In genomic region chr11:93020248-93021088, GRCh38 we compare ENCODE assay signal across 13 cellular contexts. TPM values are rescaled to one million over a fixed set of nuclear protein-coding genes. Genes with fewer than 3 reads are reported as not detected.
DNase-seq lines count a peak whose midpoint lies in the region; ATAC-seq, FAIRE-seq and TF ChIP-seq lines count a peak whose summit lies in the region.
"Had no signal": no experiment of that assay in that cellular context is flagged by ENCODE, and none has a peak within 500 bp of the region (broad histone marks: within the 10 kb centered on the region; RNA-seq: fewer than 3 reads in every experiment).

No MANE protein-coding gene starts in this region.

- peaks cover 4% of the 10 kb centered on the region; the same call in 2 of the 3 replicates for H3K9me3 ChIP-seq in A549

- no peak overlapping the region for H3K27ac Mint-ChIP-seq in activated CD4-positive, alpha-beta T cell treated with anti-CD3 and anti-CD28 coated beads, Interleukin-2, amount 10 ng/mL, durations not matched to agents 7 days and 5 days
- H3K27ac Mint-ChIP-seq: activated naive CD4-positive, alpha-beta T cell treated with anti-CD3 and anti-CD28 coated beads, Interleukin-2, amount 10 ng/mL, durations not matched to agents 7 days and 5 days; neural progenitor cell; T-helper 1 cell treated with Interleukin-12 subunit alpha and Interleukin-12 subunit beta and Interleukin-4 antibody, amounts not matched to agents 30 μg/mL and 1 μg/mL, for 36 hours had no signal

- TF ChIP-seq EP300 in A549 (IDR thresholded peaks at IDR 0.05): no peak

- no peak for TF ChIP-seq POLR2A in A549 (IDR thresholded peaks at IDR 0.05; ENCODE audit: low read length)

- peaks cover 2% of the 10 kb centered on the region for H3K27me3 Mint-ChIP-seq in activated CD4-positive, alpha-beta T cell treated with anti-CD3 and anti-CD28 coated beads, Interleukin-2, amount 10 ng/mL, durations not matched to agents 7 days and 5 days
- H3K27me3 Mint-ChIP-seq: activated naive CD4-positive, alpha-beta T cell treated with anti-CD3 and anti-CD28 coated beads, Interleukin-2, amount 10 ng/mL, durations not matched to agents 7 days and 5 days had no signal

- CTCF ChIA-PET in A549 (lab: Yijun Ruan, JAX): no interaction called here
- CTCF ChIA-PET in activated CD4-positive, alpha-beta T cell treated with anti-CD3 and anti-CD28 coated beads, Interleukin-2, amount 10 ng/mL, durations not matched to agents 7 days and 5 days (lab: Charles Lee): no interaction called here

- ATAC-seq in A549 (peak; percentile 67 to 80; a peak in 5 of 6 replicates), HG02885 (IDR thresholded peaks at IDR 0.05; ENCODE audit: poor library complexity, unreplicated experiment) (no peak)

- H3K4me1 Mint-ChIP-seq in activated CD4-positive, alpha-beta T cell treated with anti-CD3 and anti-CD28 coated beads, Interleukin-2, amount 10 ng/mL, durations not matched to agents 7 days and 5 days: no peaks in the 10 kb centered on the region
- H3K4me1 Mint-ChIP-seq: activated naive CD4-positive, alpha-beta T cell treated with anti-CD3 and anti-CD28 coated beads, Interleukin-2, amount 10 ng/mL, durations not matched to agents 7 days and 5 days had no signal

- H3K27ac ChIP-seq in A549: peak overlapping the region; percentile 84 to 90
- H3K27ac ChIP-seq: neural progenitor cell had no signal

- peaks cover 39% of the 10 kb centered on the region for H3K4me1 ChIP-seq in A549
- H3K4me1 ChIP-seq: neural progenitor cell had no signal

- TF ChIP-seq CTCF in A549 (IDR thresholded peaks at IDR 0.05) (no peak; the same call in 2 of the 3 replicates), WI38 (IDR thresholded peaks at IDR 0.05; ENCODE audit: low read depth, low read length) (no peak)

- H3K4me3 Mint-ChIP-seq in activated CD4-positive, alpha-beta T cell treated with anti-CD3 and anti-CD28 coated beads, Interleukin-2, amount 10 ng/mL, durations not matched to agents 7 days and 5 days: no peak overlapping the region
- H3K4me3 Mint-ChIP-seq: activated naive CD4-positive, alpha-beta T cell treated with anti-CD3 and anti-CD28 coated beads, Interleukin-2, amount 10 ng/mL, durations not matched to agents 7 days and 5 days; neural progenitor cell; T-helper 1 cell treated with Interleukin-12 subunit alpha and Interleukin-12 subunit beta and Interleukin-4 antibody, amounts not matched to agents 30 μg/mL and 1 μg/mL, for 36 hours had no signal

- no peaks in the 10 kb centered on the region for H3K36me3 Mint-ChIP-seq in activated CD4-positive, alpha-beta T cell treated with anti-CD3 and anti-CD28 coated beads, Interleukin-2, amount 10 ng/mL, durations not matched to agents 7 days and 5 days (ENCODE audit: low read depth)
- H3K36me3 Mint-ChIP-seq: activated naive CD4-positive, alpha-beta T cell treated with anti-CD3 and anti-CD28 coated beads, Interleukin-2, amount 10 ng/mL, durations not matched to agents 7 days and 5 days; neural progenitor cell had no signal

- peak overlapping the region; percentile 76 for H3K4me2 ChIP-seq in A549
- H3K4me2 ChIP-seq: neural progenitor cell had no signal

- TF ChIP-seq RAD21 in A549 (conservative IDR thresholded peaks at IDR 0.05 in 1 of 2, IDR thresholded peaks at IDR 0.05 in 1 of 2): no peak

- POLR2A ChIA-PET in A549 (lab: Yijun Ruan, JAX): interaction anchor here (0.9 to 1.2 kb wide), 2 partner anchors 12 to 34 kb away, joined by 3 read pairs; no protein-coding TSS in a partner anchor
- POLR2A ChIA-PET in activated CD4-positive, alpha-beta T cell treated with anti-CD3 and anti-CD28 coated beads, Interleukin-2, amount 10 ng/mL, durations not matched to agents 7 days and 5 days (lab: Charles Lee): no interaction called here

- peaks cover 2% of the 10 kb centered on the region for H3K9me3 Mint-ChIP-seq in activated CD4-positive, alpha-beta T cell treated with anti-CD3 and anti-CD28 coated beads, Interleukin-2, amount 10 ng/mL, durations not matched to agents 7 days and 5 days
- H3K9me3 Mint-ChIP-seq: activated naive CD4-positive, alpha-beta T cell treated with anti-CD3 and anti-CD28 coated beads, Interleukin-2, amount 10 ng/mL, durations not matched to agents 7 days and 5 days; neural progenitor cell; T-helper 1 cell treated with Interleukin-12 subunit alpha and Interleukin-12 subunit beta and Interleukin-4 antibody, amounts not matched to agents 30 μg/mL and 1 μg/mL, for 36 hours had no signal

- WGBS in A549 (ENCODE audit: missing lambda C conversion rate): 19% methylated on average over 5 of the region's 5 CpGs

- H3K4me3 ChIP-seq in A549 (no peak overlapping the region), WI38 (ENCODE audit: low read depth, low read length) (peak overlapping the region; percentile 32)
- H3K4me3 ChIP-seq: neural progenitor cell had no signal

- DNase-seq in A549 (ENCODE audit: low read depth in 1 of 2, low spot score in 1 of 2) (peak; percentile 8 to 18), HS-5 (ENCODE audit: low read depth) (peak; percentile 60), inferior parietal cortex (ENCODE audit: extremely low spot score) (peak; percentile 43), D341Med (ENCODE audit: low spot score) (no peak)
- DNase-seq in stimulated activated CD4-positive, alpha-beta T cell treated with anti-CD3 and anti-CD28 coated beads, Interleukin-2, amount 100 ng/mL, for 48 hours: no peak
- no peak for DNase-seq in activated CD4-positive, alpha-beta T cell treated with anti-CD3 and anti-CD28 coated beads, Interleukin-2, amount 10 ng/mL, durations not matched to agents 7 days and 5 days
- DNase-seq: activated naive CD4-positive, alpha-beta T cell treated with anti-CD3 and anti-CD28 coated beads, Interleukin-2, amount 10 ng/mL, durations not matched to agents 7 days and 5 days; NCI-H1930 had no signal

- no peak for FAIRE-seq in A549 (lab: Jason Lieb, UNC)

TF ChIP-seq in A549, 52 proteins besides CTCF, POLR2A, EP300 and RAD21 (continues in another document):
- TF ChIP-seq CBX8 (IDR thresholded peaks at IDR 0.05) (no peak), RNF2 (IDR thresholded peaks at IDR 0.05; ENCODE audit: borderline replicate concordance, low read depth) (no peak), MYC (IDR thresholded peaks at IDR 0.05; ENCODE audit: borderline replicate concordance, low read length) (no peak), HOXA7 (CRISPR knock-in tag; IDR thresholded peaks at IDR 0.05) (no peak), REST (IDR thresholded peaks at IDR 0.05) (no peak), CEBPB (IDR thresholded peaks at IDR 0.05) (no peak), NFE2L2 (conservative IDR thresholded peaks at IDR 0.05; ENCODE audit: low read length) (no peak), NPAS2 (CRISPR knock-in tag; IDR thresholded peaks at IDR 0.05; ENCODE audit: borderline replicate concordance) (no peak), PHF8 (IDR thresholded peaks at IDR 0.05; ENCODE audit: borderline replicate concordance, low read depth) (no peak), SREBF2 (IDR thresholded peaks at IDR 0.05) (no peak), ZC3H11A (IDR thresholded peaks at IDR 0.05) (no peak), KDM1A (IDR thresholded peaks at IDR 0.05; ENCODE audit: low read depth) (no peak), RFX5 (IDR thresholded peaks at IDR 0.05) (no peak), MAX (IDR thresholded peaks at IDR 0.05) (no peak), BHLHE40 (IDR thresholded peaks at IDR 0.05; ENCODE audit: low read depth, low read length) (no peak), ZNF302 (CRISPR knock-in tag; IDR thresholded peaks at IDR 0.05) (no peak), FOSL2 (IDR thresholded peaks at IDR 0.05) (no peak), FOSL2 (CRISPR knock-in tag; IDR thresholded peaks at IDR 0.05) (no peak)

RNA-seq across cellular contexts. Expression of gene MTNR1B, which starts 51.0 kb away (rescaled TPM):
- polyA plus RNA-seq in A549 (2011; rRNA removed) (not detected in 2 replicates), A549 (2017; fragmentation: RNase III; extraction: RNeasy Plus Mini Kit Qiagen cat#74134 plus additional on column Dnase treatment) (not detected in 3 replicates)
- not detected in 2 replicates for polyA plus RNA-seq in A549 (2012; cell fraction: cytosol; rRNA removed)
- not detected in 2 replicates for polyA plus RNA-seq in A549 (2012; cell fraction: nucleus; rRNA removed)
- polyA minus RNA-seq in A549 (2011; rRNA and poly(A)+ RNA removed): 0.17 TPM in 1 of 2 replicates, not detected in the other
- not detected for total RNA-seq in activated CD4-positive, alpha-beta T cell treated with anti-CD3 and anti-CD28 coated beads, Interleukin-2, amount 10 ng/mL, durations not matched to agents 7 days and 5 days
- polyA plus RNA-seq: BJ had no signal

Comparison
In these comparisons a context has a peak if more than half of its experiments do, and no peak if none do; other contexts are left out.
1. DNase-seq: peak in A549 (2 of 2), HS-5 (single experiment) and inferior parietal cortex (single experiment); none in stimulated activated CD4-positive, alpha-beta T cell treated with anti-CD3 and anti-CD28 coated beads, Interleukin-2, amount 100 ng/mL, for 48 hours (0 of 2), D341Med (single experiment) and activated CD4-positive, alpha-beta T cell treated with anti-CD3 and anti-CD28 coated beads, Interleukin-2, amount 10 ng/mL, durations not matched to agents 7 days and 5 days (single experiment).